Comparison of ENCODE assay signal across 12 cellular contexts in genomic region chr7:101936223-101936611, GRCh38.
DNase-seq lines count a peak whose midpoint lies in the region; ATAC-seq and TF ChIP-seq lines count a peak whose summit lies in the region.
"Had no signal": no experiment of that assay in that cellular context is flagged by ENCODE, and none has a peak within 500 bp of the region (broad histone marks: within the 10 kb centered on the region; RNA-seq: fewer than 3 reads in every experiment).

No MANE protein-coding gene starts in this region.

- no peak overlapping the region for H3K4me3 Mint-ChIP-seq in activated CD8-positive, alpha-beta T cell treated with anti-CD3 and anti-CD28 coated beads for 36 hours
- H3K4me3 Mint-ChIP-seq in activated naive CD8-positive, alpha-beta T cell treated with anti-CD3 and anti-CD28 coated beads, Interleukin-2, amount 50 U/mL, for 24 hours: no peak overlapping the region
- H3K4me3 Mint-ChIP-seq: CD4-positive, CD25-positive, alpha-beta regulatory T cell had no signal

- H3K27ac Mint-ChIP-seq in activated CD8-positive, alpha-beta T cell treated with anti-CD3 and anti-CD28 coated beads for 36 hours: no peak overlapping the region
- H3K27ac Mint-ChIP-seq in activated naive CD8-positive, alpha-beta T cell treated with anti-CD3 and anti-CD28 coated beads, Interleukin-2, amount 50 U/mL, for 24 hours: no peak overlapping the region

- no peaks in the 10 kb centered on the region for H3K27me3 ChIP-seq in BLaER1
- H3K27me3 ChIP-seq in right cardiac atrium (ENCODE audit: control insufficient read depth, insufficient read depth): no peaks in the 10 kb centered on the region
- H3K27me3 ChIP-seq in prostate gland (replicated peaks; ENCODE audit: insufficient read depth): no peaks in the 10 kb centered on the region

- DNase-seq in right cardiac atrium (peak in 1 of 3 donors; percentile 75), prostate gland (ENCODE audit: low spot score) (no peak), NCI-H2171 (lab: John Stamatoyannopoulos, UW) (no peak), GM13977 (ENCODE audit: low spot score) (no peak)
- DNase-seq in activated CD8-positive, alpha-beta T cell treated with anti-CD3 and anti-CD28 coated beads for 36 hours: no peak
- DNase-seq in activated naive CD8-positive, alpha-beta T cell treated with anti-CD3 and anti-CD28 coated beads, Interleukin-2, amount 50 U/mL, for 24 hours: no peak
- DNase-seq: CD4-positive, CD25-positive, alpha-beta regulatory T cell; NCI-H2227 treated with DMSO at 0.1 percent for 48 hours; SK-N-SH; stimulated activated CD4-positive, alpha-beta T cell treated with anti-CD3 and anti-CD28 coated beads, Interleukin-2, amount 100 ng/mL, for 24 hours had no signal

- no peaks in the 10 kb centered on the region for H3K36me3 Mint-ChIP-seq in activated CD8-positive, alpha-beta T cell treated with anti-CD3 and anti-CD28 coated beads for 36 hours (ENCODE audit: low read depth)
- H3K36me3 Mint-ChIP-seq in activated naive CD8-positive, alpha-beta T cell treated with anti-CD3 and anti-CD28 coated beads, Interleukin-2, amount 50 U/mL, for 24 hours (ENCODE audit: low read depth): peaks cover 3% of the 10 kb centered on the region
- H3K36me3 Mint-ChIP-seq: CD4-positive, CD25-positive, alpha-beta regulatory T cell had no signal

- H3K9ac ChIP-seq in BLaER1: peak overlapping the region; percentile 67
- H3K9ac ChIP-seq: SK-N-SH had no signal

- intact Hi-C loops in right cardiac atrium (cut with DNase I) (loop anchor here in 1 of 4 donors (10.0 kb wide), 1 partner anchor 121 kb away; the partner anchor contains the start of gene CUX1), prostate gland (cut with DNase I) (no loop called here)
- intact Hi-C loops in activated CD8-positive, alpha-beta T cell treated with anti-CD3 and anti-CD28 coated beads for 36 hours (cut with micrococcal nuclease): no loop called here

- H3K27ac ChIP-seq in BLaER1: peak overlapping the region; percentile 94
- peak overlapping the region; percentile 64 for H3K27ac ChIP-seq in adipose tissue (ENCODE audit: low read depth, low read length)
- peak overlapping the region; percentile 93 for H3K27ac ChIP-seq in right cardiac atrium (ENCODE audit: low read length)
- H3K27ac ChIP-seq in prostate gland: peak overlapping the region; percentile 61 to 72

- in situ Hi-C loops in GM13977 (cut with MboI; ENCODE audit: low pct_unique_long_range_greater_than_20kb, low sequenced_read_pairs, unreplicated experiment): no loop called here

- no peak for TF ChIP-seq POLR2A in prostate gland (IDR thresholded peaks at IDR 0.05)

- POLR2A ChIA-PET in activated CD8-positive, alpha-beta T cell treated with anti-CD3 and anti-CD28 coated beads for 36 hours (lab: Charles Lee): no interaction called here

- WGBS in adipose tissue, 3 donors: 39 to 66% (median 51%) methylated on average over 13 of the region's 13 CpGs
- 25% methylated on average over 13 of the region's 13 CpGs for WGBS in right cardiac atrium
- WGBS in prostate gland: 43% methylated on average over 13 of the region's 13 CpGs

- TF ChIP-seq CTCF in prostate gland (IDR thresholded peaks at IDR 0.05): no peak
- TF ChIP-seq CTCF in activated CD8-positive, alpha-beta T cell treated with anti-CD3 and anti-CD28 coated beads for 36 hours (IDR thresholded peaks at IDR 0.05): no peak
- TF ChIP-seq CTCF in GM13977 (IDR thresholded peaks at IDR 0.05; ENCODE audit: extremely low read depth, insufficient read depth, missing control alignments): no peak

- H3K4me2 ChIP-seq in BLaER1: peak overlapping the region; percentile 92
- H3K4me2 ChIP-seq: SK-N-SH had no signal

- H3K4me1 Mint-ChIP-seq in activated CD8-positive, alpha-beta T cell treated with anti-CD3 and anti-CD28 coated beads for 36 hours (ENCODE audit: low read depth): peaks cover 7% of the 10 kb centered on the region
- peaks cover 20% of the 10 kb centered on the region for H3K4me1 Mint-ChIP-seq in activated naive CD8-positive, alpha-beta T cell treated with anti-CD3 and anti-CD28 coated beads, Interleukin-2, amount 50 U/mL, for 24 hours

- peaks cover 15% of the 10 kb centered on the region for H4K20me1 ChIP-seq in BLaER1

- peaks cover 17% of the 10 kb centered on the region; the same call in 1 of the 2 replicates for H3K9me3 ChIP-seq in BLaER1
- no peaks in the 10 kb centered on the region for H3K9me3 ChIP-seq in right cardiac atrium (ENCODE audit: control insufficient read depth, low read length)
- no peaks in the 10 kb centered on the region for H3K9me3 ChIP-seq in prostate gland
- H3K9me3 ChIP-seq: SK-N-SH had no signal

- no peaks in the 10 kb centered on the region for H3K27me3 Mint-ChIP-seq in activated CD8-positive, alpha-beta T cell treated with anti-CD3 and anti-CD28 coated beads for 36 hours
- no peaks in the 10 kb centered on the region for H3K27me3 Mint-ChIP-seq in activated naive CD8-positive, alpha-beta T cell treated with anti-CD3 and anti-CD28 coated beads, Interleukin-2, amount 50 U/mL, for 24 hours

- H3K4me1 ChIP-seq in BLaER1: peaks cover 93% of the 10 kb centered on the region
- peaks cover 15% of the 10 kb centered on the region for H3K4me1 ChIP-seq in right cardiac atrium (ENCODE audit: control insufficient read depth, insufficient read depth, low read length)
- peaks cover 20% of the 10 kb centered on the region for H3K4me1 ChIP-seq in prostate gland (replicated peaks)

- H3K9me3 Mint-ChIP-seq in activated CD8-positive, alpha-beta T cell treated with anti-CD3 and anti-CD28 coated beads for 36 hours: no peaks in the 10 kb centered on the region
- H3K9me3 Mint-ChIP-seq in activated naive CD8-positive, alpha-beta T cell treated with anti-CD3 and anti-CD28 coated beads, Interleukin-2, amount 50 U/mL, for 24 hours: no peaks in the 10 kb centered on the region
- H3K9me3 Mint-ChIP-seq: CD4-positive, CD25-positive, alpha-beta regulatory T cell had no signal

- peak; percentile 41 to 59 for ATAC-seq in right cardiac atrium
- ATAC-seq in activated CD8-positive, alpha-beta T cell treated with anti-CD3 and anti-CD28 coated beads for 36 hours: no peak
- no peak for ATAC-seq in activated naive CD8-positive, alpha-beta T cell treated with anti-CD3 and anti-CD28 coated beads, Interleukin-2, amount 50 U/mL, for 24 hours

- H3K36me3 ChIP-seq in BLaER1 (peaks cover 26% of the 10 kb centered on the region), prostate gland (no peaks in the 10 kb centered on the region)

- CTCF ChIA-PET in activated CD8-positive, alpha-beta T cell treated with anti-CD3 and anti-CD28 coated beads for 36 hours (lab: Charles Lee): no interaction called here

- H3K4me3 ChIP-seq in BLaER1: 0 out of 2 replicates have a peak overlapping the region, but pooled peaks have one; percentile 5
- peak overlapping the region; percentile 30 for H3K4me3 ChIP-seq in right cardiac atrium (ENCODE audit: low read length)
- no peak overlapping the region for H3K4me3 ChIP-seq in prostate gland

Comparison
In these comparisons a context has a peak if more than half of its experiments do, and no peak if none do; other contexts are left out.
1. H3K4me3 ChIP-seq: peak in BLaER1 (single experiment) and right cardiac atrium (single experiment); none in prostate gland (0 of 2).
2. ATAC-seq: peak in right cardiac atrium (2 of 2); none in activated CD8-positive, alpha-beta T cell treated with anti-CD3 and anti-CD28 coated beads for 36 hours (single experiment) and activated naive CD8-positive, alpha-beta T cell treated with anti-CD3 and anti-CD28 coated beads, Interleukin-2, amount 50 U/mL, for 24 hours (single experiment).
3. Peak in every context shown above with its lines, with median percentiles within 50 percentile points of each other: H3K27ac ChIP-seq.